ENCODE assay signal across 2 cellular contexts in the genomic region with DNA sequence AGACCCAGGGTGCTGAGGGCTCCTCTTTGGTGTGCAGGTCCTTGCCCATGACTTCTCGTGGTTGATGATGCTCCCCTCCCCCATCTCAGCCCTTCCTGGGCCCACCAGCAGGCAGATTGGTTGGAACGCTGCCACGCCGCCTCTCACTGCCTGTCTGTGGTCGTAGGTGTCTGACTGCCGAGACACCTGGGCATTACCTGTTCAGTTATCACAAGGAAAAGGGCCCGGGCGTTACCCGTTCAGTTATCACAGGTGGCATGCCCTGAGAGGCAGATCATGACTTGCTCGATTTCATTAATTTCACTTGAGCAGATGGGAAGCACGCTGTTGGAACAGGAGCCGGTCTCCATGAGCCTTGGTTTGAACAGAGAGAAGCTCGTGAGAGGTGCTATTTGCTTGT.
A peak's percentile ranks its signal among the peaks of the same experiment; 100 is the strongest.
TF ChIP-seq lines count a peak whose summit lies in the region.

No MANE protein-coding gene starts in this region.

TF ChIP-seq in GM23338, 12 proteins besides CTCF, POLR2A, EP300 and RAD21 (continues in another document):
- TF ChIP-seq, protein P1, sequence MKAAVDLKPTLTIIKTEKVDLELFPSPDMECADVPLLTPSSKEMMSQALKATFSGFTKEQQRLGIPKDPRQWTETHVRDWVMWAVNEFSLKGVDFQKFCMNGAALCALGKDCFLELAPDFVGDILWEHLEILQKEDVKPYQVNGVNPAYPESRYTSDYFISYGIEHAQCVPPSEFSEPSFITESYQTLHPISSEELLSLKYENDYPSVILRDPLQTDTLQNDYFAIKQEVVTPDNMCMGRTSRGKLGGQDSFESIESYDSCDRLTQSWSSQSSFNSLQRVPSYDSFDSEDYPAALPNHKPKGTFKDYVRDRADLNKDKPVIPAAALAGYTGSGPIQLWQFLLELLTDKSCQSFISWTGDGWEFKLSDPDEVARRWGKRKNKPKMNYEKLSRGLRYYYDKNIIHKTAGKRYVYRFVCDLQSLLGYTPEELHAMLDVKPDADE (IDR thresholded peaks at IDR 0.05), result no peak
- TF ChIP-seq CREB1 (CRISPR knock-in tag; IDR thresholded peaks at IDR 0.05; ENCODE audit: low read depth), result no peak
- TF ChIP-seq ZNF331 (CRISPR knock-in tag; IDR thresholded peaks at IDR 0.05; ENCODE audit: low read depth), result no peak
- no peak for TF ChIP-seq ZNF114 (CRISPR knock-in tag; IDR thresholded peaks at IDR 0.05)
- no peak for TF ChIP-seq POLR2AphosphoS5 (IDR thresholded peaks at IDR 0.05; ENCODE audit: low read depth)
- no peak for TF ChIP-seq STAT1 (IDR thresholded peaks at IDR 0.05; ENCODE audit: unreplicated experiment)
- no peak for TF ChIP-seq NANOG (IDR thresholded peaks at IDR 0.05; ENCODE audit: borderline replicate concordance)
- TF ChIP-seq, protein P2, sequence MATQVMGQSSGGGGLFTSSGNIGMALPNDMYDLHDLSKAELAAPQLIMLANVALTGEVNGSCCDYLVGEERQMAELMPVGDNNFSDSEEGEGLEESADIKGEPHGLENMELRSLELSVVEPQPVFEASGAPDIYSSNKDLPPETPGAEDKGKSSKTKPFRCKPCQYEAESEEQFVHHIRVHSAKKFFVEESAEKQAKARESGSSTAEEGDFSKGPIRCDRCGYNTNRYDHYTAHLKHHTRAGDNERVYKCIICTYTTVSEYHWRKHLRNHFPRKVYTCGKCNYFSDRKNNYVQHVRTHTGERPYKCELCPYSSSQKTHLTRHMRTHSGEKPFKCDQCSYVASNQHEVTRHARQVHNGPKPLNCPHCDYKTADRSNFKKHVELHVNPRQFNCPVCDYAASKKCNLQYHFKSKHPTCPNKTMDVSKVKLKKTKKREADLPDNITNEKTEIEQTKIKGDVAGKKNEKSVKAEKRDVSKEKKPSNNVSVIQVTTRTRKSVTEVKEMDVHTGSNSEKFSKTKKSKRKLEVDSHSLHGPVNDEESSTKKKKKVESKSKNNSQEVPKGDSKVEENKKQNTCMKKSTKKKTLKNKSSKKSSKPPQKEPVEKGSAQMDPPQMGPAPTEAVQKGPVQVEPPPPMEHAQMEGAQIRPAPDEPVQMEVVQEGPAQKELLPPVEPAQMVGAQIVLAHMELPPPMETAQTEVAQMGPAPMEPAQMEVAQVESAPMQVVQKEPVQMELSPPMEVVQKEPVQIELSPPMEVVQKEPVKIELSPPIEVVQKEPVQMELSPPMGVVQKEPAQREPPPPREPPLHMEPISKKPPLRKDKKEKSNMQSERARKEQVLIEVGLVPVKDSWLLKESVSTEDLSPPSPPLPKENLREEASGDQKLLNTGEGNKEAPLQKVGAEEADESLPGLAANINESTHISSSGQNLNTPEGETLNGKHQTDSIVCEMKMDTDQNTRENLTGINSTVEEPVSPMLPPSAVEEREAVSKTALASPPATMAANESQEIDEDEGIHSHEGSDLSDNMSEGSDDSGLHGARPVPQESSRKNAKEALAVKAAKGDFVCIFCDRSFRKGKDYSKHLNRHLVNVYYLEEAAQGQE (IDR thresholded peaks at IDR 0.05; ENCODE audit: unreplicated experiment), result no peak
- TF ChIP-seq EZH2phosphoT487 (IDR thresholded peaks at IDR 0.05; ENCODE audit: unreplicated experiment), result no peak
- TF ChIP-seq, protein P3, sequence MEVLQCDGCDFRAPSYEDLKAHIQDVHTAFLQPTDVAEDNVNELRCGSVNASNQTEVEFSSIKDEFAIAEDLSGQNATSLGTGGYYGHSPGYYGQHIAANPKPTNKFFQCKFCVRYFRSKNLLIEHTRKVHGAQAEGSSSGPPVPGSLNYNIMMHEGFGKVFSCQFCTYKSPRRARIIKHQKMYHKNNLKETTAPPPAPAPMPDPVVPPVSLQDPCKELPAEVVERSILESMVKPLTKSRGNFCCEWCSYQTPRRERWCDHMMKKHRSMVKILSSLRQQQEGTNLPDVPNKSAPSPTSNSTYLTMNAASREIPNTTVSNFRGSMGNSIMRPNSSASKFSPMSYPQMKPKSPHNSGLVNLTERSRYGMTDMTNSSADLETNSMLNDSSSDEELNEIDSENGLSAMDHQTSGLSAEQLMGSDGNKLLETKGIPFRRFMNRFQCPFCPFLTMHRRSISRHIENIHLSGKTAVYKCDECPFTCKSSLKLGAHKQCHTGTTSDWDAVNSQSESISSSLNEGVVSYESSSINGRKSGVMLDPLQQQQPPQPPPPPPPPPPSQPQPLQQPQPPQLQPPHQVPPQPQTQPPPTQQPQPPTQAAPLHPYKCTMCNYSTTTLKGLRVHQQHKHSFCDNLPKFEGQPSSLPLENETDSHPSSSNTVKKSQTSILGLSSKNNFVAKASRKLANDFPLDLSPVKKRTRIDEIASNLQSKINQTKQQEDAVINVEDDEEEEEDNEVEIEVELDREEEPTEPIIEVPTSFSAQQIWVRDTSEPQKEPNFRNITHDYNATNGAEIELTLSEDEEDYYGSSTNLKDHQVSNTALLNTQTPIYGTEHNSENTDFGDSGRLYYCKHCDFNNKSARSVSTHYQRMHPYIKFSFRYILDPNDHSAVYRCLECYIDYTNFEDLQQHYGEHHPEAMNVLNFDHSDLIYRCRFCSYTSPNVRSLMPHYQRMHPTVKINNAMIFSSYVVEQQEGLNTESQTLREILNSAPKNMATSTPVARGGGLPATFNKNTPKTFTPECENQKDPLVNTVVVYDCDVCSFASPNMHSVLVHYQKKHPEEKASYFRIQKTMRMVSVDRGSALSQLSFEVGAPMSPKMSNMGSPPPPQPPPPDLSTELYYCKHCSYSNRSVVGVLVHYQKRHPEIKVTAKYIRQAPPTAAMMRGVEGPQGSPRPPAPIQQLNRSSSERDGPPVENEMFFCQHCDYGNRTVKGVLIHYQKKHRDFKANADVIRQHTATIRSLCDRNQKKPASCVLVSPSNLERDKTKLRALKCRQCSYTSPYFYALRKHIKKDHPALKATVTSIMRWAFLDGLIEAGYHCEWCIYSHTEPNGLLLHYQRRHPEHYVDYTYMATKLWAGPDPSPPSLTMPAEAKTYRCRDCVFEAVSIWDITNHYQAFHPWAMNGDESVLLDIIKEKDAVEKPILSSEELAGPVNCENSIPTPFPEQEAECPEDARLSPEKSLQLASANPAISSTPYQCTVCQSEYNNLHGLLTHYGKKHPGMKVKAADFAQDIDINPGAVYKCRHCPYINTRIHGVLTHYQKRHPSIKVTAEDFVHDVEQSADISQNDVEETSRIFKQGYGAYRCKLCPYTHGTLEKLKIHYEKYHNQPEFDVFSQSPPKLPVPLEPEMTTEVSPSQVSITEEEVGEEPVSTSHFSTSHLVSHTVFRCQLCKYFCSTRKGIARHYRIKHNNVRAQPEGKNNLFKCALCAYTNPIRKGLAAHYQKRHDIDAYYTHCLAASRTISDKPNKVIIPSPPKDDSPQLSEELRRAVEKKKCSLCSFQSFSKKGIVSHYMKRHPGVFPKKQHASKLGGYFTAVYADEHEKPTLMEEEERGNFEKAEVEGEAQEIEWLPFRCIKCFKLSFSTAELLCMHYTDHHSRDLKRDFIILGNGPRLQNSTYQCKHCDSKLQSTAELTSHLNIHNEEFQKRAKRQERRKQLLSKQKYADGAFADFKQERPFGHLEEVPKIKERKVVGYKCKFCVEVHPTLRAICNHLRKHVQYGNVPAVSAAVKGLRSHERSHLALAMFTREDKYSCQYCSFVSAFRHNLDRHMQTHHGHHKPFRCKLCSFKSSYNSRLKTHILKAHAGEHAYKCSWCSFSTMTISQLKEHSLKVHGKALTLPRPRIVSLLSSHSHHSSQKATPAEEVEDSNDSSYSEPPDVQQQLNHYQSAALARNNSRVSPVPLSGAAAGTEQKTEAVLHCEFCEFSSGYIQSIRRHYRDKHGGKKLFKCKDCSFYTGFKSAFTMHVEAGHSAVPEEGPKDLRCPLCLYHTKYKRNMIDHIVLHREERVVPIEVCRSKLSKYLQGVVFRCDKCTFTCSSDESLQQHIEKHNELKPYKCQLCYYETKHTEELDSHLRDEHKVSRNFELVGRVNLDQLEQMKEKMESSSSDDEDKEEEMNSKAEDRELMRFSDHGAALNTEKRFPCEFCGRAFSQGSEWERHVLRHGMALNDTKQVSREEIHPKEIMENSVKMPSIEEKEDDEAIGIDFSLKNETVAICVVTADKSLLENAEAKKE (CRISPR knock-in tag; IDR thresholded peaks at IDR 0.05), result no peak

TF ChIP-seq in K562, 482 proteins besides CTCF, POLR2A, EP300 and RAD21 (continued from another document):
- TF ChIP-seq POLR2G (IDR thresholded peaks at IDR 0.05; ENCODE audit: low read depth, low read length), result peak; percentile 44; the same call in 1 of the 2 replicates
